In the genomic region with DNA sequence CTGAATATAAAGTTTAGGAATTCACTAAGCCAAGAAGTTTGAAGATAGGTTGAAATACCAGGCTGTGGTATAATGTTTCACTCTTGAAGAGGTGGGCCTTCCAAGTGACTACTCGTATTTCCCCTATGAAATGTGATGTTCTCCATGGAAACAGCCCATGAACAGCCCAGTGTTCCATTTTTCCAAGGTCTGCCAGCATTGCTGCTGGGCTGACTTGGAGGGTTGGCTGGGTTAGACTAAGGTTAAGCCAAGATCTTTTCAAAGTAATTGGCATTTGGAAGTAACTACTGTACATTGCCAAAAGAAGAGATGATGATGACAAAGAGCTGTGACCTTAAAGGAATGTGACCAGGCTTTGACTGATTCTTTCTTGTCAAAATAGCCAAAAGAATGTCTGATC, we compare ENCODE assay signal across 25 cellular contexts.
DNase-seq lines count a peak whose midpoint lies in the region; ATAC-seq and TF ChIP-seq lines count a peak whose summit lies in the region.
"Had no signal": no experiment of that assay in that cellular context is flagged by ENCODE, and none has a peak within 500 bp of the region (broad histone marks: within the 10 kb centered on the region; RNA-seq: fewer than 3 reads in every experiment).

No MANE protein-coding gene starts in this region.

- TF ChIP-seq CTCF in HCT116 (IDR thresholded peaks at IDR 0.05 in 2 of 3, conservative IDR thresholded peaks at IDR 0.05 in 1 of 3; ENCODE audit: borderline replicate concordance in 1 of 3, insufficient read depth in 1 of 3, low read depth in 2 of 3, low read length in 2 of 3) (no peak), brain microvascular endothelial cell (IDR thresholded peaks at IDR 0.05; ENCODE audit: low read depth, low read length, missing control alignments) (no peak)

- peak; percentile 21 for ATAC-seq in HCT116
- no peak for ATAC-seq in HG03280 (IDR thresholded peaks at IDR 0.05; ENCODE audit: unreplicated experiment)
- ATAC-seq in GM18520 (IDR thresholded peaks at IDR 0.05; ENCODE audit: unreplicated experiment) = no peak
- ATAC-seq: activated CD8-positive, alpha-beta T cell treated with anti-CD3 and anti-CD28 coated beads for 36 hours; gastrocnemius medialis had no signal

- 0 out of 2 replicates have a peak overlapping the region, but pooled peaks have one; percentile 6 for H3K9ac ChIP-seq in HCT116 (ENCODE audit: low read length)

- no peaks in the 10 kb centered on the region for H3K9me2 ChIP-seq in HCT116 (ENCODE audit: insufficient read depth)

- in situ Hi-C loops in brain microvascular endothelial cell (cut with HindIII; ENCODE audit: low pct_ligation_motif_present, low sequenced_read_pairs) = no loop called here

- H4K20me1 ChIP-seq in HCT116 (ENCODE audit: insufficient read depth) = no peaks in the 10 kb centered on the region

- no TSS peak for BruUV-seq in HCT116 (replicated peaks; lab: Mats Ljungman, UMichigan)

- no peaks in the 10 kb centered on the region for H3K79me2 ChIP-seq in HCT116 (ENCODE audit: insufficient read depth, low read length)

- H3K36me3 ChIP-seq in HCT116 (ENCODE audit: control insufficient read depth in 1 of 2, insufficient read depth in 2 of 2, low read length in 2 of 2) = no peaks in the 10 kb centered on the region
- H3K36me3 ChIP-seq in brain microvascular endothelial cell (replicated peaks) = no peaks in the 10 kb centered on the region
- H3K36me3 ChIP-seq: ascending aorta, gastrocnemius medialis, SJCRH30, suprapubic skin, vagina had no signal

- POLR2A ChIA-PET in HCT116 (lab: Charles Lee) = interaction anchor here (1.8 kb wide), 1 partner anchor 17 kb away, joined by 8 read pairs; no protein-coding TSS in a partner anchor

- CTCF ChIA-PET in HCT116 (lab: Charles Lee) = no interaction called here

- peak overlapping the region; percentile 31; the same call in 1 of the 2 replicates for H3K27ac ChIP-seq in HCT116 (ENCODE audit: low read depth, low read length)
- no peak overlapping the region for H3K27ac ChIP-seq in brain microvascular endothelial cell
- H3K27ac ChIP-seq: ascending aorta, coronary artery, gastrocnemius medialis, SJCRH30, suprapubic skin, vagina had no signal

- H3K4me2 ChIP-seq in HCT116 (ENCODE audit: low read length) = peak overlapping the region; percentile 65

- no peaks in the 10 kb centered on the region for H3K9me3 ChIP-seq in HCT116 (ENCODE audit: control insufficient read depth in 1 of 2, insufficient read depth in 1 of 2, low read depth in 1 of 2, low read length in 2 of 2)
- H3K9me3 ChIP-seq: ascending aorta, gastrocnemius medialis, SJCRH30, suprapubic skin, vagina had no signal

- peaks cover 51 to 59% of the 10 kb centered on the region in 2 experiments for H3K4me1 ChIP-seq in HCT116 (ENCODE audit: control insufficient read depth in 1 of 2, insufficient read depth in 2 of 2, low read length in 2 of 2)
- H3K4me1 ChIP-seq: ascending aorta, gastrocnemius medialis, SJCRH30, suprapubic skin, vagina had no signal

- no peak overlapping the region for H2AFZ ChIP-seq in HCT116 (ENCODE audit: low read depth, low read length, poor library complexity, severe bottlenecking)

- RAD21 ChIA-PET in HCT116 (lab: Charles Lee; ENCODE audit: low non-redundant PET in 1 of 2, low total read pairs in 2 of 2, uncharacterized antibody in 2 of 2, unreplicated experiment in 2 of 2) = no interaction called here

- intact Hi-C loops in HCT116 (cut with micrococcal nuclease) = no loop called here

- peak; percentile 12 for DNase-seq in AG08395 (ENCODE audit: low spot score)
- DNase-seq in HCT116 (ENCODE audit: low read depth, low spot score) = no peak
- DNase-seq in brain microvascular endothelial cell = peak; percentile 28
- DNase-seq in midbrain (lab: John Stamatoyannopoulos, UW) = peak; percentile 8
- no peak for DNase-seq in RKO (ENCODE audit: low spot score)
- DNase-seq in NCI-H2227 (lab: John Stamatoyannopoulos, UW; ENCODE audit: unreplicated experiment) = no peak
- DNase-seq: activated B cell treated with CpG ODN at 0.5 μM for 24 hours; activated CD8-positive, alpha-beta T cell treated with anti-CD3 and anti-CD28 coated beads for 36 hours; activated naive CD4-positive, alpha-beta T cell treated with anti-CD3 and anti-CD28 coated beads for 36 hours; activated T-cell treated with anti-CD3 and anti-CD28 coated beads, Interleukin-2, amount 50 U/mL, for 1 hour; CD8-positive, alpha-beta memory T cell; DND-41; gastrocnemius medialis; KG1; NCI-H2029; NCI-H526; SJCRH30; stimulated activated CD8-positive, alpha-beta memory T cell treated with anti-CD3 and anti-CD28 coated beads, Interleukin-4, amount 100 ng/mL, for 48 hours; T-helper 2 cell had no signal

- TF ChIP-seq POLR2A in HCT116 (IDR thresholded peaks at IDR 0.05; ENCODE audit: borderline replicate concordance, extremely low read depth, insufficient read depth, insufficient read length) = peak; percentile 27

- H3K27me3 ChIP-seq in HCT116 (ENCODE audit: insufficient read depth, low read length) = no peaks in the 10 kb centered on the region
- no peaks in the 10 kb centered on the region for H3K27me3 ChIP-seq in brain microvascular endothelial cell (replicated peaks)
- H3K27me3 ChIP-seq: ascending aorta, gastrocnemius medialis, SJCRH30, suprapubic skin, vagina had no signal

- no peak overlapping the region for H3K4me3 ChIP-seq in HCT116 (replicated peaks in 1 of 2; ENCODE audit: low read depth in 1 of 2, low read length in 2 of 2)
- no peak overlapping the region for H3K4me3 ChIP-seq in brain microvascular endothelial cell (ENCODE audit: low read depth, low read length)
- H3K4me3 ChIP-seq: ascending aorta, coronary artery, gastrocnemius medialis, SJCRH30, suprapubic skin, vagina had no signal

- TF ChIP-seq RAD21 in HCT116 (IDR thresholded peaks at IDR 0.05; ENCODE audit: low read depth) = no peak

TF ChIP-seq in HCT116, 20 proteins besides CTCF, POLR2A, EP300 and RAD21:
- TF ChIP-seq SP1 (IDR thresholded peaks at IDR 0.05; ENCODE audit: low read depth) = 0 out of 2 replicates have a peak, but pooled peaks have one; percentile 33
- TF ChIP-seq SRF (IDR thresholded peaks at IDR 0.05; ENCODE audit: low read depth) = no peak
- no peak for TF ChIP-seq EZH2phosphoT487 (IDR thresholded peaks at IDR 0.05; ENCODE audit: borderline replicate concordance)
- TF ChIP-seq, protein P1, sequence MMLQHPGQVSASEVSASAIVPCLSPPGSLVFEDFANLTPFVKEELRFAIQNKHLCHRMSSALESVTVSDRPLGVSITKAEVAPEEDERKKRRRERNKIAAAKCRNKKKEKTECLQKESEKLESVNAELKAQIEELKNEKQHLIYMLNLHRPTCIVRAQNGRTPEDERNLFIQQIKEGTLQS (IDR thresholded peaks at IDR 0.05) = no peak
- TF ChIP-seq ZNF274 (IDR thresholded peaks at IDR 0.05; ENCODE audit: low read depth, low read length) = no peak
- no peak for TF ChIP-seq EZH2 (IDR thresholded peaks at IDR 0.05)
- 0 out of 2 replicates have a peak, but pooled peaks have one; percentile 22 for TF ChIP-seq JUND (IDR thresholded peaks at IDR 0.05)
- no peak for TF ChIP-seq ZFX (IDR thresholded peaks at IDR 0.05)

Comparison
In these comparisons a context has a peak if more than half of its experiments do, and no peak if none do; other contexts are left out.
1. DNase-seq: peak in AG08395 (single experiment), brain microvascular endothelial cell (single experiment) and midbrain (single experiment); none in HCT116 (single experiment), RKO (single experiment) and NCI-H2227 (single experiment).